16 cellular contexts compared by ENCODE assay signal in genomic region chr19:47260476-47260875, GRCh38. TPM values are rescaled to one million over a fixed set of nuclear protein-coding genes. Genes with fewer than 3 reads are reported as not detected.
"Had no signal": no experiment of that assay in that cellular context is flagged by ENCODE, and none has a peak within 500 bp of the region (broad histone marks: within the 10 kb centered on the region; RNA-seq: fewer than 3 reads in every experiment).

No MANE protein-coding gene starts in this region.

- H3K27me3 ChIP-seq: esophagus muscularis mucosa, neutrophil, testis had no signal

- DNase-seq: activated CD4-positive, alpha-beta T cell treated with anti-CD3 and anti-CD28 coated beads for 1 hour; activated CD4-positive, alpha-beta T cell treated with anti-CD3 and anti-CD28 coated beads, Interleukin-2, amount 50 U/mL, for 48 hours; activated naive CD4-positive, alpha-beta T cell treated with anti-CD3 and anti-CD28 coated beads for 36 hours; activated T-cell treated with anti-CD3 and anti-CD28 coated beads, Interleukin-2, amount 50 U/mL, for 72 hours; amygdala; hypothalamus; stimulated activated CD4-positive, alpha-beta T cell treated with anti-CD3 and anti-CD28 coated beads, Interleukin-1b, Interleukin-23, amount 100 ng/mL, for 48 hours; stimulated activated naive CD4-positive, alpha-beta T cell; T1000; testis had no signal

- H3K4me3 ChIP-seq: esophagus muscularis mucosa, testis had no signal

- FAIRE-seq: urothelium cell line had no signal

- H3K9me3 Mint-ChIP-seq: activated naive CD4-positive, alpha-beta T cell treated with anti-CD3 and anti-CD28 coated beads for 36 hours; activated T-cell treated with anti-CD3 and anti-CD28 coated beads, Interleukin-2, amount 50 U/mL, for 72 hours had no signal

- H3K27ac Mint-ChIP-seq: activated naive CD4-positive, alpha-beta T cell treated with anti-CD3 and anti-CD28 coated beads for 36 hours had no signal

- ATAC-seq: activated T-cell treated with anti-CD3 and anti-CD28 coated beads, Interleukin-2, amount 50 U/mL, for 72 hours; right cardiac atrium had no signal

- H3K27me3 Mint-ChIP-seq: progenitor cell of endocrine pancreas had no signal

- H3K27ac ChIP-seq: testis had no signal

- H3K9me3 ChIP-seq: esophagus muscularis mucosa, neutrophil, testis had no signal

- H3K4me3 Mint-ChIP-seq: activated naive CD4-positive, alpha-beta T cell treated with anti-CD3 and anti-CD28 coated beads for 36 hours had no signal

RNA-seq across cellular contexts. Expression of gene C5AR1, which starts 49.2 kb away (rescaled TPM):
- total RNA-seq: myocyte had no signal
